In genomic region chr5:140005145-140005591, GRCh38 we compare ENCODE assay signal across 12 cellular contexts.
DNase-seq lines count a peak whose midpoint lies in the region; ATAC-seq lines count a peak whose summit lies in the region.
"Had no signal": no experiment of that assay in that cellular context is flagged by ENCODE, and none has a peak within 500 bp of the region (broad histone marks: within the 10 kb centered on the region; RNA-seq: fewer than 3 reads in every experiment).

No MANE protein-coding gene starts in this region.

- ATAC-seq in GM18508 (IDR thresholded peaks at IDR 0.05; ENCODE audit: insufficient read depth, unreplicated experiment) (peak; percentile 95), GM21360 (IDR thresholded peaks at IDR 0.05; ENCODE audit: unreplicated experiment) (peak; percentile 98), HG02970 (IDR thresholded peaks at IDR 0.05; ENCODE audit: low FRiP score, unreplicated experiment) (peak; percentile 69), HG03575 (IDR thresholded peaks at IDR 0.05; ENCODE audit: extremely low read depth, insufficient number of reproducible peaks, low FRiP score, unreplicated experiment) (peak; percentile 92)
- ATAC-seq: right lobe of liver had no signal

- DNase-seq in kidney glomerular epithelial cell (lab: John Stamatoyannopoulos, UW) (no peak), SHP77 (lab: John Stamatoyannopoulos, UW) (no peak), NCI-H2081 (lab: John Stamatoyannopoulos, UW) (no peak)
- no peak for DNase-seq in activated naive CD4-positive, alpha-beta T cell treated with Interleukin-2 at 50 U/mL for 16 hours
- DNase-seq: activated CD8-positive, alpha-beta memory T cell treated with anti-CD3 and anti-CD28 coated beads, Interleukin-2, amount 50 U/mL, for 4 hours; NCI-H146; right lobe of liver; T-helper 2 cell had no signal
